9 cellular contexts compared by ENCODE assay signal in the genomic region with DNA sequence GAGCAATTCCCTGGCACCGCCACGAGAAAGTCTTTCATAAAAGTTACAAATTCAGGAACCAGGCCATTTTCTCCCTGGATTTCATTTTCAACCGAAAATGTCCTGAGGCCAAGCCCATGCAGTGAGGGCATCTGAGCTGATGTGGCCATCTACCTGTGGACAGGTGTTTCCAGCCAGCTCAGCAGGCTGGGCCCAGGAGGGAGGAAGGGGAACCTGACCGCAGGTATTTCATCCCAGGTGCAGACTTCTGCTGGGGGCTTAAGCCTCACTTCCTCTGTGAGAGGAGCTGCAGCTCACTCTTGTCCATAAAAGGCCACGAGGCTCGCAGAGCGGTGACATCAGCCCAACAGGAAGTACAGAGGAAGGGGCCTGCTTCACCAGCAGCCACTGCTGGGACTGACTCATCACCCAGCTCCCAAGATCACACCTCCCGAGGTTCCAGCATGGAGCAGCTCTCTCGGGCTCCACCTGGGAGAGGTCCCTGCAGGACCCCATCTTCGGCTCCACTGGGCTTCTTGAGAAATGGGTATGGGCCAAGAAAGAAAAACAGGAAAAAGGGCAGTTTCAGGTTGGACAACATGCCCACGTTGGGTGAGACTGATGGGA. TPM values are rescaled to one million over a fixed set of nuclear protein-coding genes. Genes with fewer than 3 reads are reported as not detected.
DNase-seq lines count a peak whose midpoint lies in the region; ATAC-seq, FAIRE-seq and TF ChIP-seq lines count a peak whose summit lies in the region.
"Had no signal": no experiment of that assay in that cellular context is flagged by ENCODE, and none has a peak within 500 bp of the region (broad histone marks: within the 10 kb centered on the region; RNA-seq: fewer than 3 reads in every experiment).

No MANE protein-coding gene starts in this region.

- peak in 1 of 2 donors; percentile 27 for TF ChIP-seq POLR2A in Peyer's patch (IDR thresholded peaks at IDR 0.05)

- intact Hi-C loops in pancreas (cut with DNase I) = loop anchor here in 2 of 3 donors (10.0 kb wide), 1 partner anchor 53 kb away; a partner anchor contains a TSS

- peak overlapping the region; percentile 86 to 95 (median 88) for H3K27ac ChIP-seq in Peyer's patch
- H3K27ac ChIP-seq in pancreas = peak overlapping the region; percentile 59 to 92 (median 72)
- peak overlapping the region; percentile 92 for H3K27ac ChIP-seq in urinary bladder (ENCODE audit: low read depth)

- peaks cover 0 to 59% (median 0%) of the 10 kb centered on the region in 3 donors for H3K36me3 ChIP-seq in Peyer's patch
- peaks cover 0 to 34% (median 7%) of the 10 kb centered on the region in 3 donors for H3K36me3 ChIP-seq in pancreas
- no peaks in the 10 kb centered on the region for H3K36me3 ChIP-seq in urinary bladder (ENCODE audit: insufficient read depth)

- WGBS in pancreas, 2 donors = 55 to 58% methylated on average over 11 of the region's 11 CpGs
- 8% methylated on average over 11 of the region's 11 CpGs for WGBS in urinary bladder

- TF ChIP-seq CTCF in Peyer's patch (IDR thresholded peaks at IDR 0.05) = no peak
- no peak for TF ChIP-seq CTCF in pancreas (IDR thresholded peaks at IDR 0.05)

- no peak for FAIRE-seq in pancreas (lab: Jason Lieb, UNC)
- FAIRE-seq: G401.6 had no signal

- peak; percentile 66 for DNase-seq in NK-92 treated with Interleukin-12 subunit alpha and Interleukin-12 subunit beta, amount 100 ng/mL, for 24 hours (lab: John Stamatoyannopoulos, UW)
- DNase-seq in NK-92 (lab: John Stamatoyannopoulos, UW; ENCODE audit: unreplicated experiment) (no peak), Peyer's patch (peak in 2 of 3 donors; percentile 92 to 95), glomerular visceral epithelial cell (ENCODE audit: extremely low spot score) (peak; percentile 96), pancreas (peak in 3 of 6 donors; percentile 65 to 68 (median 67))
- DNase-seq in activated T-helper 9 cell treated with anti-CD3 and anti-CD28 coated beads, Interleukin-2, amount 50 U/mL, for 16 hours (ENCODE audit: low read depth) = peak; percentile 61

- peaks cover 3 to 99% (median 61%) of the 10 kb centered on the region in 4 donors for H3K4me1 ChIP-seq in Peyer's patch
- H3K4me1 ChIP-seq in pancreas = peaks cover 85 to 88% (median 85%) of the 10 kb centered on the region in 3 donors
- H3K4me1 ChIP-seq in urinary bladder (ENCODE audit: insufficient read depth) = peaks cover 9% of the 10 kb centered on the region

- H3K27me3 ChIP-seq in Peyer's patch = no peaks in the 10 kb centered on the region
- no peaks in the 10 kb centered on the region for H3K27me3 ChIP-seq in pancreas

- H3K9me3 ChIP-seq in Peyer's patch = no peaks in the 10 kb centered on the region
- H3K9me3 ChIP-seq in pancreas = no peaks in the 10 kb centered on the region

- H3K4me3 ChIP-seq in Peyer's patch = peak overlapping the region in 3 of 4 donors; percentile 2 to 30 (median 8)
- H3K4me3 ChIP-seq in pancreas = no peak overlapping the region
- no peak overlapping the region for H3K4me3 ChIP-seq in urinary bladder (ENCODE audit: low read depth, low read length)

- peak; percentile 58 for ATAC-seq in HG03159 (IDR thresholded peaks at IDR 0.05; ENCODE audit: unreplicated experiment)
- ATAC-seq in pancreas = peak in 3 of 4 donors; percentile 13 to 57 (median 46)

RNA-seq across cellular contexts. Expression of a gene that starts 56.4 kb away (rescaled TPM):
- 100 to 1,000 TPM; 337 to 553 (median 433) TPM for total RNA-seq in Peyer's patch
- total RNA-seq in pancreas = 100 to 1,000 TPM; 259 to 554 (median 412) TPM
- 100 to 1,000 TPM in 1 of 2 donors, 10 to 100 TPM in 1; 80.9 to 152 TPM for polyA plus RNA-seq in pancreas
- total RNA-seq in urinary bladder = 150 TPM
- 258 TPM for polyA plus RNA-seq in urinary bladder

Comparison
In these comparisons a context has a peak if more than half of its experiments do, and no peak if none do; other contexts are left out.
1. H3K4me3 ChIP-seq: peak in Peyer's patch (3 of 4); none in pancreas (0 of 4) and urinary bladder (single experiment).
2. Peak in every context shown above with its lines, with median percentiles within 50 percentile points of each other: H3K27ac ChIP-seq.